Comparison of ENCODE assay signal across 1 cellular context in the genomic region with DNA sequence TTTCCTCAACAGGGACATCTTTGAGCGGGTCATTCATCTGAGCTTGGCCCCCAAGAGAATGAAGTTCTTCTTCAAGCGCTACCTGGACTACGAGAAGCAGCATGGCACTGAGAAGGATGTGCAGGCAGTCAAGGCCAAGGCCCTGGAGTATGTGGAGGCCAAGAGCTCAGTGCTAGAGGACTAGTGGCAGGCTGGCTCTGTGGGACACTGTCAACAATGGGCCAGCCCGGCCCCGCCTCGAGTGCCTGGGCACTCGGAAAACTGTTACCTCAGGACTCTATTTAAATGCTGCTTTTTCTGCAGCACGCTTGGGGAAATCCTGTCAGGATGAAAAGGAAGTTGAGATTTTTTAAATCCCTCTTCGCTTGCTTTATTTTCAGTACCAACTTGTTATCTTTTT.
TF ChIP-seq lines count a peak whose summit lies in the region.

No MANE protein-coding gene starts in this region.

TF ChIP-seq in HepG2, 621 proteins besides CTCF, POLR2A, EP300 and RAD21:
- TF ChIP-seq SP1 (IDR thresholded peaks at IDR 0.05) (no peak), SP1 (CRISPR knock-in tag; IDR thresholded peaks at IDR 0.05) (no peak), SCMH1 (CRISPR knock-in tag; IDR thresholded peaks at IDR 0.05; ENCODE audit: borderline replicate concordance) (no peak)
